Comparison of ENCODE assay signal across 8 cellular contexts in the genomic region with DNA sequence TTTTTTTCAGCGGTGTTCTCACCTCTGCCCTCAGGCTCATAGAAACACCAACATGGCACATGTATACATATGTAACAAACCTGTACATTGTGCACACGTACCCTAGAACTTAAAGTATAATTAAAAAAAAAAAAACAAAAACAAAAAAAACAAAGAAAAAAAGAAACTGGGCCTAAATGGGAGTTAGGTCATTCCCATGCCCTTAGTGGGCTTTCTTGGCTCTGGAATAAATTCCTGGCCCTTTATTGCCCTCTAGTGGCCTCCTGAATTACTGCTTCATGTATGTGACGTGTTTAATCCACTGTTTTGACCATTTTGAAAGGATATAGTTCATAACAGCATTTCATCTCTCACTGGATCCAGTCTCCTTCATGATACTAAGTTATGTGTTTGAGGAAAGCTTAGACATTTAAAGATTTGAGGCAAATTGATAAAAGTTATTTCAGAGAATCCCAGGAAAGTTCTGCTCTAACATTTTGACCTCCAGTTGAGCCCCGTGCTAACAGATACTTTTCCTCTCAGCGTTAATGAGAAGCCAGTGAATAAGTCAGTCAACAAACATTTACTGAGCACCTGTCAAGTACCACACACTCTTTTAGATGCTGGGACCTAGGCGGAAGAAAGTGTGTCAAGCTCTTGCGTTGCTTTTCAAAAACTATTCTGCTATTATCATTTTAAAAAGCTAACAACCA. TPM values are rescaled to one million over a fixed set of nuclear protein-coding genes. Genes with fewer than 3 reads are reported as not detected.
A peak's percentile ranks its signal among the peaks of the same experiment; 100 is the strongest.
DNase-seq lines count a peak whose midpoint lies in the region; ATAC-seq and TF ChIP-seq lines count a peak whose summit lies in the region.

No MANE protein-coding gene starts in this region.

- peaks cover 9% of the 10 kb centered on the region for H3K27me3 ChIP-seq in skeletal muscle satellite cell (ENCODE audit: control insufficient read depth, insufficient read depth, low read length)

- H3K4me3 ChIP-seq in astrocyte of the spinal cord (ENCODE audit: low read depth, low read length) (no peak overlapping the region), skeletal muscle satellite cell (ENCODE audit: low read length) (no peak overlapping the region)

- TF ChIP-seq CTCF in Calu3 (IDR thresholded peaks at IDR 0.05; ENCODE audit: unreplicated experiment) (peak; percentile 77), astrocyte of the spinal cord (IDR thresholded peaks at IDR 0.05; ENCODE audit: low read depth, low read length) (peak; percentile 74)

- H3K9me3 Mint-ChIP-seq in Calu3 (ENCODE audit: low read depth, unreplicated experiment) = peaks cover 4% of the 10 kb centered on the region

- H3K9ac ChIP-seq in skeletal muscle satellite cell (ENCODE audit: low read depth, low read length) = no peak overlapping the region

- no peak overlapping the region for H3K27ac Mint-ChIP-seq in Calu3 (ENCODE audit: unreplicated experiment)

- H3K4me1 Mint-ChIP-seq in Calu3 (ENCODE audit: low read depth, unreplicated experiment) = no peaks in the 10 kb centered on the region

- no TSS peak for BruUV-seq in Calu3 (replicated peaks; lab: Mats Ljungman, UMichigan)

- CTCF ChIA-PET in Calu3 (lab: Charles Lee) = interaction anchor here (0.9 kb wide), 1 partner anchor 432 kb away, joined by 3 read pairs; no protein-coding TSS in a partner anchor

- intact Hi-C loops in Calu3 (cut with micrococcal nuclease; ENCODE audit: unreplicated experiment) = no loop called here

- DNase-seq in Calu3 (peak; percentile 63), HCEC 1CT (peak; percentile 66), NCI-H69 (lab: John Stamatoyannopoulos, UW) (peak; percentile 83), astrocyte of the spinal cord (ENCODE audit: low read depth, low spot score) (peak; percentile 78), hippocampal formation (lab: John Stamatoyannopoulos, UW) (peak; percentile 24 to 31)

- no peaks in the 10 kb centered on the region for H3K36me3 Mint-ChIP-seq in Calu3 (ENCODE audit: insufficient read depth, unreplicated experiment)

- no peak for ATAC-seq in HG03439 (IDR thresholded peaks at IDR 0.05; ENCODE audit: unreplicated experiment)
- no peak for ATAC-seq in HG03460 (IDR thresholded peaks at IDR 0.05; ENCODE audit: unreplicated experiment)

- no peak overlapping the region for H3K4me3 Mint-ChIP-seq in Calu3 (ENCODE audit: low read depth, unreplicated experiment)

- peak overlapping the region; percentile 13 for H3K4me2 ChIP-seq in skeletal muscle satellite cell (ENCODE audit: low read length)

- peaks cover 9% of the 10 kb centered on the region for H3K4me1 ChIP-seq in skeletal muscle satellite cell (ENCODE audit: control insufficient read depth, insufficient read depth, low read length)

- in situ Hi-C loops in astrocyte of the spinal cord (cut with HindIII; ENCODE audit: low sequenced_read_pairs) = loop anchor here (25.0 kb wide), 1 partner anchor 104 kb away; no protein-coding TSS in a partner anchor

- H3K27me3 Mint-ChIP-seq in Calu3 (ENCODE audit: unreplicated experiment) = no peaks in the 10 kb centered on the region

- peaks cover 7% of the 10 kb centered on the region for H3K9me3 ChIP-seq in skeletal muscle satellite cell (replicated peaks; ENCODE audit: low read length)

- H3K36me3 ChIP-seq in skeletal muscle satellite cell (ENCODE audit: insufficient read depth, low read length) = no peaks in the 10 kb centered on the region

RNA-seq across cellular contexts. Expression of a gene that starts 54.7 kb away (rescaled TPM):
- 76.1 and 88.3 TPM in 2 replicates for total RNA-seq in Calu3 (2022)
- 33.4 and 39.8 TPM in 2 replicates for total RNA-seq in skeletal muscle satellite cell (2012; rRNA removed)

Comparison
In these comparisons a context has a peak if more than half of its experiments do, and no peak if none do; other contexts are left out.
1. DNase-seq: peak in every context shown above with its lines; median percentile 83 in NCI-H69; 78 in astrocyte of the spinal cord; 66 in HCEC 1CT; 63 in Calu3; 28 in hippocampal formation.